ENCODE assay signal across 1 cellular context in genomic region chr10:2964632-2965296, GRCh38.
TF ChIP-seq lines count a peak whose summit lies in the region.

No MANE protein-coding gene starts in this region.

TF ChIP-seq in GM23338, 12 proteins besides CTCF, POLR2A, EP300 and RAD21 (continued from another document):
- TF ChIP-seq REST (IDR thresholded peaks at IDR 0.05; ENCODE audit: unreplicated experiment): peak; percentile 73
